2 cellular contexts compared by ENCODE assay signal in the genomic region with DNA sequence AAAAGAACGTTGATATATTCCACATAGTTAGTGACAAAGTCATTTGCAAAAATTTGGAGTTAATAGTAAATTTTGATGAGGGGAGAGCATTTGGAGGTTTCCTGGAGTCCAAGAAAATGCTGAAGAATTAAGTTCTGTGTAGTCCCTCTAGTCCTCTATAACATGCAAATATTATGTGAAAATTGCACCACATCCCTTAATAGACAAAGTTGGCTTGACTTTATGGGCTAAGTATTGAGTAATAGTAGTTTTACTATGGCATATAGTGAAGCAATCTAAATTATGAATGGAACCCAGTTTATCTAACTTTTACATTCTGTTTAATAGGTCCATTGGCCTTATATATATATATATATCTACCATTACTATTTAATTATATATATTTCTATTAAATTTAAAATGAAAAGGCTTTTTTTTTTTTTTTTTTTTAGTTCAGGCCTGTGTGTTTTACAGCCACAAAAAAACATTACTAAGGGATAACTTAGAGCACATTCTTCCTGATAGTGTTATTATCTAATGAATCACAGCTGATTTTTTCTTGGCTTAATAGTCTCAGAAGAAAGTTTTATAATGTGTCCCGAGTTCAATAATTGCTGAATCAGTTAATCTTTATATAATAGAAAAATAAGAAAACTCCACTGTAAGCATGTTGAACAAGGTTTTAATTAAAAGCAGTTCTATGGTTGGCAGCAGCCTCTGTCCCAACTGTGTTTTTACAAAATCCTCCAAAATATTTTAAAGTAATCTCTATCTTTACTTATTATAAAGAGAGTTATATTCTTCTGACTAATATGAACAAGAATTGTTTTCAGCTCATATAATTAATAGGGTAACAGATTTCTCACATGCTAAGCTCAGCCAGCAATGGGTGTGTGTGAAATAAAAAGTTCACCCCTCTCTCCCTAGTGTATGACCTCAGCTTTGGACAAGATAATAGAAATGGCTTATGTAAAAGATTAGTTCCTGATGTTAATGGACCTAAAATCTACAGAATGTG.
TF ChIP-seq lines count a peak whose summit lies in the region.

No MANE protein-coding gene starts in this region.

TF ChIP-seq in IMR-90, 13 proteins besides CTCF, POLR2A, EP300 and RAD21:
- peak; percentile 69 for TF ChIP-seq MAFK (IDR thresholded peaks at IDR 0.05; ENCODE audit: low read depth, low read length)
- no peak for TF ChIP-seq RFX5 (IDR thresholded peaks at IDR 0.05; ENCODE audit: low read depth, low read length)
- TF ChIP-seq CEBPB (IDR thresholded peaks at IDR 0.05; ENCODE audit: low read depth, low read length) = peak; percentile 68; the same call in 1 of the 2 replicates

TF ChIP-seq in SK-N-SH, 30 proteins besides CTCF, POLR2A, EP300 and RAD21:
- TF ChIP-seq YY1 (IDR thresholded peaks at IDR 0.05; ENCODE audit: low read depth) (no peak), TAF1 (IDR thresholded peaks at IDR 0.05; ENCODE audit: borderline replicate concordance, low read depth, low read length) (no peak), SIN3A (IDR thresholded peaks at IDR 0.05; ENCODE audit: borderline replicate concordance, low read depth, low read length) (no peak)
- TF ChIP-seq, protein P1, sequence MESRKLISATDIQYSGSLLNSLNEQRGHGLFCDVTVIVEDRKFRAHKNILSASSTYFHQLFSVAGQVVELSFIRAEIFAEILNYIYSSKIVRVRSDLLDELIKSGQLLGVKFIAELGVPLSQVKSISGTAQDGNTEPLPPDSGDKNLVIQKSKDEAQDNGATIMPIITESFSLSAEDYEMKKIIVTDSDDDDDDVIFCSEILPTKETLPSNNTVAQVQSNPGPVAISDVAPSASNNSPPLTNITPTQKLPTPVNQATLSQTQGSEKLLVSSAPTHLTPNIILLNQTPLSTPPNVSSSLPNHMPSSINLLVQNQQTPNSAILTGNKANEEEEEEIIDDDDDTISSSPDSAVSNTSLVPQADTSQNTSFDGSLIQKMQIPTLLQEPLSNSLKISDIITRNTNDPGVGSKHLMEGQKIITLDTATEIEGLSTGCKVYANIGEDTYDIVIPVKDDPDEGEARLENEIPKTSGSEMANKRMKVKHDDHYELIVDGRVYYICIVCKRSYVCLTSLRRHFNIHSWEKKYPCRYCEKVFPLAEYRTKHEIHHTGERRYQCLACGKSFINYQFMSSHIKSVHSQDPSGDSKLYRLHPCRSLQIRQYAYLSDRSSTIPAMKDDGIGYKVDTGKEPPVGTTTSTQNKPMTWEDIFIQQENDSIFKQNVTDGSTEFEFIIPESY (IDR thresholded peaks at IDR 0.05; ENCODE audit: borderline replicate concordance, low read depth) = no peak
